Comparison of ENCODE assay signal across 26 cellular contexts in the genomic region with DNA sequence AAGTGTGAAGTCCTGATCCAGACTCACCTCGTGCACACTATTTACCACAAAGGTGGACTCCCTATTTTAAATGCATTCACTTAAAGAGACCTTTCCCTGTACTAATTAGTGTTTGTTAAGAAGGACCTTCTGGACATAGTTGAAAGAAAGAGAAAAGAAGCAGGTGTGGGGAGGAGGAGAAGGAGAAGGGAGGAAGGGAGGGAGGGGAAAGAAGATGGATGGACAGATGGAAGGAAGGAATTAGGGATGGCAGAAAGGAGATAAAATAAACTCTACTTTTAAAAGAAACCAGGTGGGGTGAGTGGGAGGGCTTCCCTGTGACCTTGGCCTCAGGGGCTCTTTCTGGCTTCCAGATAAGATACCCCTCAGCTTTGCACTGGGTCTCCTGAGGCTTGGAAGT. TPM values are rescaled to one million over a fixed set of nuclear protein-coding genes. Genes with fewer than 3 reads are reported as not detected.
DNase-seq lines count a peak whose midpoint lies in the region; ATAC-seq and TF ChIP-seq lines count a peak whose summit lies in the region.
"Had no signal": no experiment of that assay in that cellular context is flagged by ENCODE, and none has a peak within 500 bp of the region (broad histone marks: within the 10 kb centered on the region; RNA-seq: fewer than 3 reads in every experiment).

No MANE protein-coding gene starts in this region.

- H3K27ac ChIP-seq in parathyroid adenoma (peak overlapping the region; percentile 88), left ventricle myocardium inferior (replicated peaks) (no peak overlapping the region)
- H3K27ac ChIP-seq: BLaER1, pancreas, SJCRH30, thoracic aorta had no signal

- H3K36me3 ChIP-seq in parathyroid adenoma (ENCODE audit: control insufficient read depth, insufficient read depth, low read length), result no peaks in the 10 kb centered on the region
- H3K36me3 ChIP-seq in left ventricle myocardium inferior, result peaks cover 11% of the 10 kb centered on the region

- H3K9ac ChIP-seq in parathyroid adenoma, result no peak overlapping the region
- H3K9ac ChIP-seq: BLaER1 had no signal

- no peak overlapping the region for H3K27ac Mint-ChIP-seq in activated naive CD4-positive, alpha-beta T cell treated with anti-CD3 and anti-CD28 coated beads, Interleukin-2, amount 10 ng/mL, durations not matched to agents 7 days and 5 days
- no peak overlapping the region for H3K27ac Mint-ChIP-seq in activated CD4-positive, alpha-beta memory T cell treated with anti-CD3 and anti-CD28 coated beads for 36 hours
- no peak overlapping the region for H3K27ac Mint-ChIP-seq in memory B cell
- H3K27ac Mint-ChIP-seq: activated CD4-positive, alpha-beta T cell treated with anti-CD3 and anti-CD28 coated beads for 36 hours had no signal

- H3K27me3 Mint-ChIP-seq in activated naive CD4-positive, alpha-beta T cell treated with anti-CD3 and anti-CD28 coated beads, Interleukin-2, amount 10 ng/mL, durations not matched to agents 7 days and 5 days, result peaks cover 4% of the 10 kb centered on the region
- no peaks in the 10 kb centered on the region for H3K27me3 Mint-ChIP-seq in activated CD4-positive, alpha-beta memory T cell treated with anti-CD3 and anti-CD28 coated beads for 36 hours
- H3K27me3 Mint-ChIP-seq in memory B cell, result no peaks in the 10 kb centered on the region

- H3K4me3 ChIP-seq in parathyroid adenoma (ENCODE audit: low read depth, low read length) (no peak overlapping the region), foreskin fibroblast (ENCODE audit: low read depth in 1 of 2, low read length in 2 of 2) (no peak overlapping the region), left ventricle myocardium inferior (no peak overlapping the region)
- H3K4me3 ChIP-seq: BLaER1, lung, SJCRH30 had no signal

- no peak overlapping the region for H2AFZ ChIP-seq in parathyroid adenoma

- H3K9me3 Mint-ChIP-seq in activated naive CD4-positive, alpha-beta T cell treated with anti-CD3 and anti-CD28 coated beads, Interleukin-2, amount 10 ng/mL, durations not matched to agents 7 days and 5 days, result peaks cover 23% of the 10 kb centered on the region
- peaks cover 31% of the 10 kb centered on the region for H3K9me3 Mint-ChIP-seq in activated CD4-positive, alpha-beta memory T cell treated with anti-CD3 and anti-CD28 coated beads for 36 hours
- H3K9me3 Mint-ChIP-seq in memory B cell, result no peaks in the 10 kb centered on the region

- H3K27me3 ChIP-seq in parathyroid adenoma (ENCODE audit: control insufficient read depth, insufficient read depth, low read length) (no peaks in the 10 kb centered on the region), left ventricle myocardium inferior (ENCODE audit: low read depth) (peaks cover 7% of the 10 kb centered on the region)
- H3K27me3 ChIP-seq: BLaER1, pancreas, Peyer's patch, SJCRH30 had no signal

- H3K4me2 ChIP-seq in parathyroid adenoma (ENCODE audit: low read length), result no peak overlapping the region

- POLR2A ChIA-PET in activated CD4-positive, alpha-beta memory T cell treated with anti-CD3 and anti-CD28 coated beads for 36 hours (lab: Charles Lee), result no interaction called here

- H3K36me3 Mint-ChIP-seq in activated naive CD4-positive, alpha-beta T cell treated with anti-CD3 and anti-CD28 coated beads, Interleukin-2, amount 10 ng/mL, durations not matched to agents 7 days and 5 days, result peaks cover 11% of the 10 kb centered on the region
- H3K36me3 Mint-ChIP-seq in activated CD4-positive, alpha-beta memory T cell treated with anti-CD3 and anti-CD28 coated beads for 36 hours, result peaks cover 13% of the 10 kb centered on the region
- peaks cover 5% of the 10 kb centered on the region for H3K36me3 Mint-ChIP-seq in memory B cell

- ATAC-seq in memory B cell (ENCODE audit: low read depth), result no peak
- ATAC-seq: activated CD4-positive, alpha-beta T cell treated with anti-CD3 and anti-CD28 coated beads for 36 hours; pancreas; sciatic nerve; stimulated activated naive CD8-positive, alpha-beta T cell treated with anti-CD3 and anti-CD28 coated beads, Interleukin-15, Interleukin-2, amounts not matched to agents 100 U/mL and 50 U/mL, for 24 hours had no signal

- DNase-seq in activated naive CD4-positive, alpha-beta T cell treated with anti-CD3 and anti-CD28 coated beads, Interleukin-2, amount 10 ng/mL, durations not matched to agents 7 days and 5 days, result no peak
- no peak for DNase-seq in activated naive CD4-positive, alpha-beta T cell treated with anti-CD3 and anti-CD28 coated beads, Interleukin-2, amount 50 U/mL, for 16 hours
- DNase-seq in activated CD4-positive, alpha-beta memory T cell treated with anti-CD3 and anti-CD28 coated beads for 36 hours, result no peak
- DNase-seq in memory B cell (ENCODE audit: low spot score in 2 of 2), result no peak
- no peak for DNase-seq in foreskin fibroblast
- DNase-seq in left ventricle myocardium inferior, result no peak
- no peak for DNase-seq in Kasumi-1 (lab: John Stamatoyannopoulos, UW)
- DNase-seq: activated CD4-positive, alpha-beta T cell treated with anti-CD3 and anti-CD28 coated beads for 36 hours; activated effector memory CD4-positive, alpha-beta T cell treated with Interleukin-2 at 50 U/mL for 16 hours; dermis blood vessel endothelial cell; Karpas-422; NCI-H1048; NCI-H187; NCI-H524 treated with DMSO at 0.1 percent for 48 hours; Peyer's patch; SJCRH30; stimulated activated CD4-positive, alpha-beta T cell treated with anti-CD3 and anti-CD28 coated beads, Interleukin-4, amount 100 ng/mL, for 4 hours; stimulated activated naive CD8-positive, alpha-beta T cell treated with anti-CD3 and anti-CD28 coated beads, Interleukin-15, Interleukin-2, amounts not matched to agents 100 U/mL and 50 U/mL, for 24 hours had no signal

- peak overlapping the region; percentile 4 for H3K4me3 Mint-ChIP-seq in activated naive CD4-positive, alpha-beta T cell treated with anti-CD3 and anti-CD28 coated beads, Interleukin-2, amount 10 ng/mL, durations not matched to agents 7 days and 5 days
- H3K4me3 Mint-ChIP-seq in activated CD4-positive, alpha-beta memory T cell treated with anti-CD3 and anti-CD28 coated beads for 36 hours, result peak overlapping the region; percentile 27
- H3K4me3 Mint-ChIP-seq in memory B cell, result peak overlapping the region; percentile 41

- H3K4me1 Mint-ChIP-seq in activated naive CD4-positive, alpha-beta T cell treated with anti-CD3 and anti-CD28 coated beads, Interleukin-2, amount 10 ng/mL, durations not matched to agents 7 days and 5 days, result peaks cover 16% of the 10 kb centered on the region
- peaks cover 16% of the 10 kb centered on the region for H3K4me1 Mint-ChIP-seq in activated CD4-positive, alpha-beta memory T cell treated with anti-CD3 and anti-CD28 coated beads for 36 hours (ENCODE audit: low read depth)
- H3K4me1 Mint-ChIP-seq in memory B cell, result peaks cover 41% of the 10 kb centered on the region

- intact Hi-C loops in activated CD4-positive, alpha-beta memory T cell treated with anti-CD3 and anti-CD28 coated beads for 36 hours (cut with micrococcal nuclease), result loop anchor here (10.0 kb wide), 1 partner anchor 198 kb away; a partner anchor contains a TSS
- intact Hi-C loops in left ventricle myocardium inferior (cut with micrococcal nuclease), result no loop called here

- CTCF ChIA-PET in activated naive CD4-positive, alpha-beta T cell treated with anti-CD3 and anti-CD28 coated beads, Interleukin-2, amount 10 ng/mL, durations not matched to agents 7 days and 5 days (lab: Charles Lee), result no interaction called here
- CTCF ChIA-PET in activated CD4-positive, alpha-beta memory T cell treated with anti-CD3 and anti-CD28 coated beads for 36 hours (lab: Charles Lee), result no interaction called here

- H3K9me3 ChIP-seq in parathyroid adenoma (ENCODE audit: control insufficient read depth, low read length), result no peaks in the 10 kb centered on the region
- H3K9me3 ChIP-seq in left ventricle myocardium inferior (replicated peaks), result peaks cover 11% of the 10 kb centered on the region
- H3K9me3 ChIP-seq: SJCRH30 had no signal

- H3K79me2 ChIP-seq in parathyroid adenoma, result peaks cover 11% of the 10 kb centered on the region

- TF ChIP-seq CTCF in parathyroid adenoma (IDR thresholded peaks at IDR 0.05) (no peak), foreskin fibroblast (IDR thresholded peaks at IDR 0.05; ENCODE audit: low read depth, low read length) (no peak), left ventricle myocardium inferior (IDR thresholded peaks at IDR 0.05; ENCODE audit: borderline replicate concordance) (no peak)

- H3K4me1 ChIP-seq in parathyroid adenoma, result peaks cover 19% of the 10 kb centered on the region
- peaks cover 22% of the 10 kb centered on the region for H3K4me1 ChIP-seq in left ventricle myocardium inferior
- H3K4me1 ChIP-seq: SJCRH30 had no signal

RNA-seq across cellular contexts. Expression of a gene that starts 21.4 kb away (rescaled TPM):
- 1 to 10 TPM; 7.1 to 7.9 TPM for total RNA-seq in activated CD4-positive, alpha-beta memory T cell treated with anti-CD3 and anti-CD28 coated beads for 36 hours
- 7.3 TPM for total RNA-seq in left ventricle myocardium inferior

RNA-seq across cellular contexts. Expression of a gene that starts 37.7 kb away (rescaled TPM):
- total RNA-seq in activated CD4-positive, alpha-beta memory T cell treated with anti-CD3 and anti-CD28 coated beads for 36 hours, result not detected
- not detected for total RNA-seq in left ventricle myocardium inferior
- total RNA-seq: A673; activated CD4-positive, alpha-beta T cell treated with anti-CD3 and anti-CD28 coated beads for 36 hours; dermis blood vessel endothelial cell; kidney epithelial cell; sciatic nerve; SJCRH30 had no signal

RNA-seq across cellular contexts. Expression of a gene that starts 54.1 kb away (rescaled TPM):
- not detected for total RNA-seq in activated CD4-positive, alpha-beta memory T cell treated with anti-CD3 and anti-CD28 coated beads for 36 hours
- 0.33 TPM for total RNA-seq in left ventricle myocardium inferior
- total RNA-seq: A673; activated CD4-positive, alpha-beta T cell treated with anti-CD3 and anti-CD28 coated beads for 36 hours; dermis blood vessel endothelial cell; kidney epithelial cell; SJCRH30 had no signal
